In genomic region chr5:50794812-50795211, GRCh38 we compare ENCODE assay signal across 31 cellular contexts.
"Had no signal": no experiment of that assay in that cellular context is flagged by ENCODE, and none has a peak within 500 bp of the region (broad histone marks: within the 10 kb centered on the region; RNA-seq: fewer than 3 reads in every experiment).

No MANE protein-coding gene starts in this region.

- H3K9me3 Mint-ChIP-seq: activated CD4-positive, alpha-beta memory T cell treated with anti-CD3 and anti-CD28 coated beads, Interleukin-2, amount 10 ng/mL, durations not matched to agents 7 days and 5 days; effector memory CD8-positive, alpha-beta T cell; nephron; stimulated activated memory B cell treated with anti-CD40 and anti-IgM and Interleukin-4, amounts not matched to agents 10 μg/mL and 1 μg/mL and 100 μg/mL, for 72 hours; T-helper 1 cell treated with Interleukin-12 subunit alpha and Interleukin-12 subunit beta and Interleukin-4 antibody, amounts not matched to agents 30 μg/mL and 1 μg/mL, for 36 hours had no signal

- H3K4me3 Mint-ChIP-seq: activated CD4-positive, alpha-beta memory T cell treated with anti-CD3 and anti-CD28 coated beads, Interleukin-2, amount 10 ng/mL, durations not matched to agents 7 days and 5 days; activated CD4-positive, alpha-beta T cell treated with anti-CD3 and anti-CD28 coated beads, Interleukin-2, amount 10 ng/mL, durations not matched to agents 7 days and 5 days; activated CD8-positive, alpha-beta memory T cell treated with anti-CD3 and anti-CD28 coated beads, Interleukin-2, amount 10 ng/mL, durations not matched to agents 7 days and 5 days; activated naive CD8-positive, alpha-beta T cell treated with anti-CD3 and anti-CD28 coated beads for 36 hours; effector memory CD8-positive, alpha-beta T cell; nephron; stimulated activated memory B cell treated with anti-CD40 and anti-IgM and Interleukin-4, amounts not matched to agents 10 μg/mL and 1 μg/mL and 100 μg/mL, for 72 hours; stimulated activated naive CD8-positive, alpha-beta T cell treated with anti-CD3 and anti-CD28 coated beads, Interleukin-15, amount 100 ng/mL, for 72 hours; T-helper 1 cell treated with Interleukin-12 subunit alpha and Interleukin-12 subunit beta and Interleukin-4 antibody, amounts not matched to agents 30 μg/mL and 1 μg/mL, for 36 hours had no signal

- DNase-seq: activated CD4-positive, alpha-beta memory T cell treated with anti-CD3 and anti-CD28 coated beads, Interleukin-2, amount 10 ng/mL, durations not matched to agents 7 days and 5 days; activated CD4-positive, alpha-beta T cell treated with anti-CD3 and anti-CD28 coated beads for 1 hour; activated CD4-positive, alpha-beta T cell treated with anti-CD3 and anti-CD28 coated beads, Interleukin-2, amount 10 ng/mL, durations not matched to agents 7 days and 5 days; activated CD8-positive, alpha-beta memory T cell treated with anti-CD3 and anti-CD28 coated beads, Interleukin-2, amount 10 ng/mL, durations not matched to agents 7 days and 5 days; activated naive CD4-positive, alpha-beta T cell treated with Interleukin-2 at 50 U/mL for 16 hours; activated naive CD8-positive, alpha-beta T cell treated with anti-CD3 and anti-CD28 coated beads for 36 hours; activated T-cell treated with anti-CD3 and anti-CD28 coated beads, Interleukin-2, amount 50 U/mL, for 48 hours; adrenal gland; aorta; body of pancreas; cerebellar nuclear complex; cortex of kidney; effector memory CD8-positive, alpha-beta T cell; foreskin fibroblast; heart left ventricle; lower lobe of right lung; mesendoderm; ovary; stimulated activated CD4-positive, alpha-beta T cell treated with anti-CD3 and anti-CD28 coated beads, Interleukin-4, amount 100 ng/mL, for 4 hours; stimulated activated CD8-positive, alpha-beta memory T cell treated with anti-CD3 and anti-CD28 coated beads, Interleukin-4, amount 100 ng/mL, for 48 hours; stimulated activated naive CD8-positive, alpha-beta T cell treated with anti-CD3 and anti-CD28 coated beads, Interleukin-15, amount 100 ng/mL, for 72 hours; SW 1271; tibial artery had no signal

- FAIRE-seq: endothelial cell of umbilical vein had no signal

- H3K4me1 Mint-ChIP-seq: activated CD4-positive, alpha-beta memory T cell treated with anti-CD3 and anti-CD28 coated beads, Interleukin-2, amount 10 ng/mL, durations not matched to agents 7 days and 5 days; activated CD4-positive, alpha-beta T cell treated with anti-CD3 and anti-CD28 coated beads, Interleukin-2, amount 10 ng/mL, durations not matched to agents 7 days and 5 days; activated CD8-positive, alpha-beta memory T cell treated with anti-CD3 and anti-CD28 coated beads, Interleukin-2, amount 10 ng/mL, durations not matched to agents 7 days and 5 days; activated naive CD8-positive, alpha-beta T cell treated with anti-CD3 and anti-CD28 coated beads for 36 hours; nephron; stimulated activated memory B cell treated with anti-CD40 and anti-IgM and Interleukin-4, amounts not matched to agents 10 μg/mL and 1 μg/mL and 100 μg/mL, for 72 hours had no signal

- H3K27ac ChIP-seq: adrenal gland, body of pancreas, cardiac muscle cell, heart left ventricle, lower lobe of right lung, neutrophil, ovary, skin epidermis, tibial artery had no signal

- H3K27me3 Mint-ChIP-seq: activated CD4-positive, alpha-beta memory T cell treated with anti-CD3 and anti-CD28 coated beads, Interleukin-2, amount 10 ng/mL, durations not matched to agents 7 days and 5 days; activated CD4-positive, alpha-beta T cell treated with anti-CD3 and anti-CD28 coated beads, Interleukin-2, amount 10 ng/mL, durations not matched to agents 7 days and 5 days; activated CD8-positive, alpha-beta memory T cell treated with anti-CD3 and anti-CD28 coated beads, Interleukin-2, amount 10 ng/mL, durations not matched to agents 7 days and 5 days; activated naive CD8-positive, alpha-beta T cell treated with anti-CD3 and anti-CD28 coated beads for 36 hours; effector memory CD8-positive, alpha-beta T cell; progenitor cell of endocrine pancreas; stimulated activated memory B cell treated with anti-CD40 and anti-IgM and Interleukin-4, amounts not matched to agents 10 μg/mL and 1 μg/mL and 100 μg/mL, for 72 hours; stimulated activated naive CD8-positive, alpha-beta T cell treated with anti-CD3 and anti-CD28 coated beads, Interleukin-15, amount 100 ng/mL, for 72 hours had no signal

- H3K9me3 ChIP-seq: adrenal gland, body of pancreas, heart left ventricle, lower lobe of right lung, neutrophil, ovary, tibial artery had no signal

- H3K36me3 ChIP-seq: ovary had no signal

- H3K4me3 ChIP-seq: adrenal gland, body of pancreas, cardiac muscle cell, heart left ventricle, lower lobe of right lung, ovary, skin epidermis, tibial artery had no signal

- H3K4me1 ChIP-seq: adrenal gland, body of pancreas, heart left ventricle, lower lobe of right lung, tibial artery had no signal

- H3K27ac Mint-ChIP-seq: activated CD4-positive, alpha-beta memory T cell treated with anti-CD3 and anti-CD28 coated beads, Interleukin-2, amount 10 ng/mL, durations not matched to agents 7 days and 5 days; activated CD4-positive, alpha-beta T cell treated with anti-CD3 and anti-CD28 coated beads, Interleukin-2, amount 10 ng/mL, durations not matched to agents 7 days and 5 days; activated CD8-positive, alpha-beta memory T cell treated with anti-CD3 and anti-CD28 coated beads, Interleukin-2, amount 10 ng/mL, durations not matched to agents 7 days and 5 days; activated naive CD8-positive, alpha-beta T cell treated with anti-CD3 and anti-CD28 coated beads for 36 hours; nephron; progenitor cell of endocrine pancreas; stimulated activated memory B cell treated with anti-CD40 and anti-IgM and Interleukin-4, amounts not matched to agents 10 μg/mL and 1 μg/mL and 100 μg/mL, for 72 hours; T-helper 1 cell treated with Interleukin-12 subunit alpha and Interleukin-12 subunit beta and Interleukin-4 antibody, amounts not matched to agents 30 μg/mL and 1 μg/mL, for 36 hours had no signal

- H3K27me3 ChIP-seq: adrenal gland, body of pancreas, cardiac muscle cell, heart left ventricle, neutrophil, ovary, tibial artery had no signal
